In the genomic region with DNA sequence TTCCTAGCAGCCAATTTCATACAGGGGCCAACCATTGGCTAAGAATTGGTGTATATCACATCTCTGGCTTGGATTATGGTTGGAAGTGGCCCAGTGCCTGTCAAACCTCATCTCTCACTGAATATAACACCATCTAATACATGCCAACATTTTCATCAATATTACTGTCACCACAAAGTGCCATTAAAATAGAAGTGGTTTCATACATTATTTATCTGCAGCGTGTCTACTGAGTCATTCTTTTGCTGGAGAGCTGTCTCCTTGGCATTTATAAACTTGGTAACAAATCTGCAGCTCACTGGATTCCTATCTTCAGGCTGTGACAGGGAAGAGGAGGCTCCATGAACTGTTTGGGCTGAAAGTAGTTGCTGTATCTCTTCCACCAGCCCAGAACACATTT, we compare ENCODE assay signal across 24 cellular contexts.
"Had no signal": no experiment of that assay in that cellular context is flagged by ENCODE, and none has a peak within 500 bp of the region (broad histone marks: within the 10 kb centered on the region; RNA-seq: fewer than 3 reads in every experiment).

No MANE protein-coding gene starts in this region.

- H3K36me3 Mint-ChIP-seq: memory B cell had no signal

- H3K27ac ChIP-seq: breast epithelium, parathyroid adenoma, right lobe of liver, stomach, suprapubic skin, tibial nerve had no signal

- H3K27me3 Mint-ChIP-seq: activated CD4-positive, alpha-beta T cell treated with anti-CD3 and anti-CD28 coated beads, Interleukin-2, amount 10 ng/mL, durations not matched to agents 24 days and 14 days; activated CD8-positive, alpha-beta memory T cell treated with anti-CD3 and anti-CD28 coated beads, Interleukin-2, amount 10 ng/mL, durations not matched to agents 7 days and 5 days; activated CD8-positive, alpha-beta T cell treated with anti-CD3 and anti-CD28 coated beads for 36 hours; central memory CD8-positive, alpha-beta T cell; memory B cell; stimulated activated memory B cell treated with anti-CD40 and anti-IgM and Interleukin-4, amounts not matched to agents 10 μg/mL and 1 μg/mL and 100 μg/mL, for 72 hours had no signal

- H3K27me3 ChIP-seq: breast epithelium, right lobe of liver, suprapubic skin, tibial nerve had no signal

- H3K27ac Mint-ChIP-seq: activated CD8-positive, alpha-beta memory T cell treated with anti-CD3 and anti-CD28 coated beads, Interleukin-2, amount 10 ng/mL, durations not matched to agents 7 days and 5 days; activated CD8-positive, alpha-beta T cell treated with anti-CD3 and anti-CD28 coated beads for 36 hours; activated naive CD4-positive, alpha-beta T cell treated with anti-CD3 and anti-CD28 coated beads, Interleukin-2, amount 50 U/mL, for 72 hours; memory B cell; nephron progenitor cell; stimulated activated memory B cell treated with anti-CD40 and anti-IgM and Interleukin-4, amounts not matched to agents 10 μg/mL and 1 μg/mL and 100 μg/mL, for 72 hours; T-helper 17 cell had no signal

- H3K4me3 Mint-ChIP-seq: activated CD4-positive, alpha-beta T cell treated with anti-CD3 and anti-CD28 coated beads, Interleukin-2, amount 10 ng/mL, durations not matched to agents 24 days and 14 days; activated CD8-positive, alpha-beta memory T cell treated with anti-CD3 and anti-CD28 coated beads, Interleukin-2, amount 10 ng/mL, durations not matched to agents 7 days and 5 days; activated CD8-positive, alpha-beta T cell treated with anti-CD3 and anti-CD28 coated beads for 36 hours; central memory CD8-positive, alpha-beta T cell; memory B cell; nephron progenitor cell; stimulated activated memory B cell treated with anti-CD40 and anti-IgM and Interleukin-4, amounts not matched to agents 10 μg/mL and 1 μg/mL and 100 μg/mL, for 72 hours; T-helper 17 cell had no signal

- H3K4me1 Mint-ChIP-seq: memory B cell; stimulated activated memory B cell treated with anti-CD40 and anti-IgM and Interleukin-4, amounts not matched to agents 10 μg/mL and 1 μg/mL and 100 μg/mL, for 72 hours had no signal

- H3K9me3 Mint-ChIP-seq: activated CD4-positive, alpha-beta T cell treated with anti-CD3 and anti-CD28 coated beads, Interleukin-2, amount 10 ng/mL, durations not matched to agents 24 days and 14 days; activated CD8-positive, alpha-beta T cell treated with anti-CD3 and anti-CD28 coated beads for 36 hours; activated naive CD4-positive, alpha-beta T cell treated with anti-CD3 and anti-CD28 coated beads, Interleukin-2, amount 50 U/mL, for 72 hours; central memory CD8-positive, alpha-beta T cell; memory B cell; nephron progenitor cell; stimulated activated memory B cell treated with anti-CD40 and anti-IgM and Interleukin-4, amounts not matched to agents 10 μg/mL and 1 μg/mL and 100 μg/mL, for 72 hours had no signal

- ATAC-seq: activated CD4-positive, CD25-positive, alpha-beta regulatory T cell treated with anti-CD3 and anti-CD28 coated beads, Interleukin-2, amount 50 U/mL, for 24 hours; activated CD8-positive, alpha-beta memory T cell treated with anti-CD3 and anti-CD28 coated beads, Interleukin-2, amount 10 ng/mL, durations not matched to agents 7 days and 5 days; activated CD8-positive, alpha-beta T cell treated with anti-CD3 and anti-CD28 coated beads for 36 hours; activated naive CD4-positive, alpha-beta T cell treated with anti-CD3 and anti-CD28 coated beads, Interleukin-2, amount 50 U/mL, for 72 hours; right lobe of liver; stimulated activated memory B cell treated with anti-CD40 and anti-IgM and Interleukin-4, amounts not matched to agents 10 μg/mL and 1 μg/mL and 100 μg/mL, for 72 hours; T-helper 17 cell had no signal

- DNase-seq: activated CD4-positive, alpha-beta T cell treated with anti-CD3 and anti-CD28 coated beads, Interleukin-2, amount 10 ng/mL, durations not matched to agents 24 days and 14 days; activated CD8-positive, alpha-beta memory T cell treated with anti-CD3 and anti-CD28 coated beads, Interleukin-2, amount 10 ng/mL, durations not matched to agents 7 days and 5 days; activated CD8-positive, alpha-beta T cell treated with anti-CD3 and anti-CD28 coated beads for 36 hours; activated gamma-delta T cell; activated T-cell treated with anti-CD3 and anti-CD28 coated beads for 4 hours; effector memory CD4-positive, alpha-beta T cell; glutamatergic neuron; hippocampal formation; kidney glomerular epithelial cell; nephron progenitor cell; right lobe of liver; small intestine; stimulated activated CD4-positive, alpha-beta T cell treated with anti-CD3 and anti-CD28 coated beads, Interleukin-15, amount 100 ng/mL, for 24 hours; stomach; T-helper 17 cell had no signal

- H3K4me3 ChIP-seq: breast epithelium, right lobe of liver, stomach, suprapubic skin, tibial nerve had no signal

- H3K9me3 ChIP-seq: breast epithelium, right lobe of liver, stomach, suprapubic skin, tibial nerve had no signal

- H3K4me1 ChIP-seq: breast epithelium, parathyroid adenoma, right lobe of liver, stomach, suprapubic skin, tibial nerve had no signal
